2 cellular contexts compared by ENCODE assay signal in the genomic region with DNA sequence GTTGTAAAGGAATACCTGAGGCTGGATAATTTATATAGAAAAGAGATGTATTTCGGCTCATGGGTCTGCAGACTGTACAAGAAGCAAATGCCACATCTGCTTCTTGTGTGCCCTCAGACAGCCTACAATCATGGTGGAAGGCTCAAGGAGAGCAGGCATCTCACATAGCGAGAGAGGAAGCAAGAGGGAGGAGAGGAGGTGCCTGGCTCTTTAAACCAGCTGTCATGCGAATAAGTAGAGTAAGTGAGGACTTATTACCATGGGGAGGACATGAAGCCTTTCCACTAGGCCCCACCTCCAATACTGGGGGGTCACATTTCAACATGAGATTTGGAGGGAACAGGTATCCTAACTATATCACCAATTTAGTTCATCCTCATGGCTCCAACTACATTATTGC.
TF ChIP-seq lines count a peak whose summit lies in the region.

No MANE protein-coding gene starts in this region.

TF ChIP-seq in HepG2, 621 proteins besides CTCF, POLR2A, EP300 and RAD21:
- TF ChIP-seq HOXA3 (CRISPR knock-in tag; IDR thresholded peaks at IDR 0.05), result no peak
- peak; percentile 86 for TF ChIP-seq RBM22 (optimal IDR thresholded peaks at IDR 0.05; ENCODE audit: low read length)
- no peak for TF ChIP-seq KDM1A (CRISPR knock-in tag; IDR thresholded peaks at IDR 0.05)

TF ChIP-seq in WTC11, 78 proteins besides CTCF, POLR2A, EP300 and RAD21:
- TF ChIP-seq NR2C2 (CRISPR knock-in tag; IDR thresholded peaks at IDR 0.05) (no peak), SOX15 (CRISPR knock-in tag; IDR thresholded peaks at IDR 0.05) (no peak), FOXJ3 (CRISPR knock-in tag; IDR thresholded peaks at IDR 0.05; ENCODE audit: borderline replicate concordance) (no peak), ZNF263 (CRISPR knock-in tag; IDR thresholded peaks at IDR 0.05; ENCODE audit: low read depth) (no peak), RELA (CRISPR knock-in tag; IDR thresholded peaks at IDR 0.05; ENCODE audit: borderline replicate concordance) (no peak)
- TF ChIP-seq, protein P1, sequence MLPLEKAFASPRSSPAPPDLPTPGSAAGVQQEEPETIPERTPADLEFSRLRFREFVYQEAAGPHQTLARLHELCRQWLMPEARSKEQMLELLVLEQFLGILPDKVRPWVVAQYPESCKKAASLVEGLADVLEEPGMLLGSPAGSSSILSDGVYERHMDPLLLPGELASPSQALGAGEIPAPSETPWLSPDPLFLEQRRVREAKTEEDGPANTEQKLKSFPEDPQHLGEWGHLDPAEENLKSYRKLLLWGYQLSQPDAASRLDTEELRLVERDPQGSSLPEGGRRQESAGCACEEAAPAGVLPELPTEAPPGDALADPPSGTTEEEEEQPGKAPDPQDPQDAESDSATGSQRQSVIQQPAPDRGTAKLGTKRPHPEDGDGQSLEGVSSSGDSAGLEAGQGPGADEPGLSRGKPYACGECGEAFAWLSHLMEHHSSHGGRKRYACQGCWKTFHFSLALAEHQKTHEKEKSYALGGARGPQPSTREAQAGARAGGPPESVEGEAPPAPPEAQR (CRISPR knock-in tag; IDR thresholded peaks at IDR 0.05), result no peak
- TF ChIP-seq, protein P2, sequence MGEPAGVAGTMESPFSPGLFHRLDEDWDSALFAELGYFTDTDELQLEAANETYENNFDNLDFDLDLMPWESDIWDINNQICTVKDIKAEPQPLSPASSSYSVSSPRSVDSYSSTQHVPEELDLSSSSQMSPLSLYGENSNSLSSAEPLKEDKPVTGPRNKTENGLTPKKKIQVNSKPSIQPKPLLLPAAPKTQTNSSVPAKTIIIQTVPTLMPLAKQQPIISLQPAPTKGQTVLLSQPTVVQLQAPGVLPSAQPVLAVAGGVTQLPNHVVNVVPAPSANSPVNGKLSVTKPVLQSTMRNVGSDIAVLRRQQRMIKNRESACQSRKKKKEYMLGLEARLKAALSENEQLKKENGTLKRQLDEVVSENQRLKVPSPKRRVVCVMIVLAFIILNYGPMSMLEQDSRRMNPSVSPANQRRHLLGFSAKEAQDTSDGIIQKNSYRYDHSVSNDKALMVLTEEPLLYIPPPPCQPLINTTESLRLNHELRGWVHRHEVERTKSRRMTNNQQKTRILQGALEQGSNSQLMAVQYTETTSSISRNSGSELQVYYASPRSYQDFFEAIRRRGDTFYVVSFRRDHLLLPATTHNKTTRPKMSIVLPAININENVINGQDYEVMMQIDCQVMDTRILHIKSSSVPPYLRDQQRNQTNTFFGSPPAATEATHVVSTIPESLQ (CRISPR knock-in tag; IDR thresholded peaks at IDR 0.05), result no peak
- TF ChIP-seq, protein P3, sequence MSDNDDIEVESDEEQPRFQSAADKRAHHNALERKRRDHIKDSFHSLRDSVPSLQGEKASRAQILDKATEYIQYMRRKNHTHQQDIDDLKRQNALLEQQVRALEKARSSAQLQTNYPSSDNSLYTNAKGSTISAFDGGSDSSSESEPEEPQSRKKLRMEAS (CRISPR knock-in tag; IDR thresholded peaks at IDR 0.05), result no peak
- TF ChIP-seq, protein P4, sequence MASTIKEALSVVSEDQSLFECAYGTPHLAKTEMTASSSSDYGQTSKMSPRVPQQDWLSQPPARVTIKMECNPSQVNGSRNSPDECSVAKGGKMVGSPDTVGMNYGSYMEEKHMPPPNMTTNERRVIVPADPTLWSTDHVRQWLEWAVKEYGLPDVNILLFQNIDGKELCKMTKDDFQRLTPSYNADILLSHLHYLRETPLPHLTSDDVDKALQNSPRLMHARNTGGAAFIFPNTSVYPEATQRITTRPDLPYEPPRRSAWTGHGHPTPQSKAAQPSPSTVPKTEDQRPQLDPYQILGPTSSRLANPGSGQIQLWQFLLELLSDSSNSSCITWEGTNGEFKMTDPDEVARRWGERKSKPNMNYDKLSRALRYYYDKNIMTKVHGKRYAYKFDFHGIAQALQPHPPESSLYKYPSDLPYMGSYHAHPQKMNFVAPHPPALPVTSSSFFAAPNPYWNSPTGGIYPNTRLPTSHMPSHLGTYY (CRISPR knock-in tag; IDR thresholded peaks at IDR 0.05), result no peak
